Comparison of ENCODE assay signal across 36 cellular contexts in the genomic region with DNA sequence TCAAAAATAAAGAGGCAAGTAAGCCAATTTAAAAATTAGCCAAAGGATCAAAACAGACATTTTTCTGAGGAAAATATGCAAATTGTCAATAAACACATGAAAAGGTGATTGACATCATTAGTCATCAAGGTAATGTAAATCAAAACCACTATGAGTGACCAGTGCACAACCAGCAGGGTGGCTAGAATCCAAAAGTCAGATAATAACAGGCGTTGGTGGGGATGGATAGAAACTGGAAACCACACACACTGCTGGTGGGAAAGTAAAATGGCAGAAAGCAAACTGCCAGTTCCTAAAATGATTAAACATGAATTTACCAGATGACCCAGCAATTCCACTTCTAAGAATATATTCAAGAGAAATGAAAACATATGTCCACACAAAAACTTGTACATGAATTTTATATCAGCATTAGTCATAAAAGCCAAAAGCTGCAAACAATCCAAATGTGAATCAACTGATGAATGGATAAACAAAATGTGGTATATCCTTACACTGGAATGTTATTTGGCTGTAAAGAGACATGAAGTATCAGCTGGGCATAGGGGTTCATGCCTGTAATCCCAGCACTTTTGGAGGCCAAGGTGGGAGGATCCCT.
DNase-seq lines count a peak whose midpoint lies in the region; ATAC-seq, FAIRE-seq and TF ChIP-seq lines count a peak whose summit lies in the region.
"Had no signal": no experiment of that assay in that cellular context is flagged by ENCODE, and none has a peak within 500 bp of the region (broad histone marks: within the 10 kb centered on the region; RNA-seq: fewer than 3 reads in every experiment).

No MANE protein-coding gene starts in this region.

- no peaks in the 10 kb centered on the region for H3K79me1 ChIP-seq in mesenchymal stem cell (replicated peaks; ENCODE audit: low read length, poor library complexity, severe bottlenecking)

- no peak overlapping the region for H3K23ac ChIP-seq in mesenchymal stem cell (ENCODE audit: low read length in 2 of 2)

- no peak overlapping the region for H3K14ac ChIP-seq in mesenchymal stem cell (ENCODE audit: low read length in 2 of 2)

- TF ChIP-seq POLR2A in breast epithelium (IDR thresholded peaks at IDR 0.05) (no peak), K562 (conservative IDR thresholded peaks at IDR 0.05) (no peak)

- no peak overlapping the region for H3K27ac Mint-ChIP-seq in MCF 10A (ENCODE audit: low read depth, unreplicated experiment)
- H3K27ac Mint-ChIP-seq: activated CD4-positive, alpha-beta memory T cell treated with anti-CD3 and anti-CD28 coated beads for 36 hours; activated T-helper 2 cell treated with anti-CD3 and anti-CD28 coated beads, Interferon-gamma antibody, Interleukin-2, Interleukin-4, amounts not matched to agents 10 μg/mL and 5 μg/mL and 100 μg/mL, durations not matched to agents 14 hours and 24 hours and 36 hours; CD8-positive, alpha-beta memory T cell; IgD-negative memory B cell; mesothelial cell of epicardium; naive thymus-derived CD4-positive, alpha-beta T cell; progenitor cell of endocrine pancreas; stimulated activated effector memory CD8-positive, alpha-beta T cell treated with anti-CD3 and anti-CD28 coated beads, Interleukin-12 subunit alpha, Interleukin-12 subunit beta, amount 100 ng/mL, for 72 hours had no signal

- peak; percentile 28; the same call in 1 of the 3 replicates for ATAC-seq in K562
- no peak for ATAC-seq in right cardiac atrium
- ATAC-seq: left lobe of liver; naive thymus-derived CD4-positive, alpha-beta T cell; stimulated activated effector memory CD8-positive, alpha-beta T cell treated with anti-CD3 and anti-CD28 coated beads, Interleukin-12 subunit alpha, Interleukin-12 subunit beta, amount 100 ng/mL, for 72 hours had no signal

- intact Hi-C loops in MCF 10A (cut with micrococcal nuclease) = no loop called here
- intact Hi-C loops in breast epithelium (cut with DNase I; ENCODE audit: low total_unique reads) = no loop called here
- intact Hi-C loops in K562 (cut with micrococcal nuclease) = no loop called here
- intact Hi-C loops in right cardiac atrium (cut with DNase I) = no loop called here

- in situ Hi-C loops in K562 (cut with MboI) = no loop called here

- TF ChIP-seq CTCF in MCF 10A (IDR thresholded peaks at IDR 0.05; ENCODE audit: unreplicated experiment) (no peak), breast epithelium (IDR thresholded peaks at IDR 0.05) (no peak), K562 (IDR thresholded peaks at IDR 0.05 in 2 of 3, conservative IDR thresholded peaks at IDR 0.05 in 1 of 3; ENCODE audit: insufficient read depth in 2 of 3, low read depth in 1 of 3, low read length in 3 of 3) (peak in 1 of 3 experiments; percentile 24; a peak in 1 of 6 replicates)

- H2BK120ac ChIP-seq in mesenchymal stem cell (ENCODE audit: low read depth, low read length) = no peak overlapping the region

- H4K8ac ChIP-seq in mesenchymal stem cell (ENCODE audit: low read length) = no peak overlapping the region

- no peaks in the 10 kb centered on the region for H3K4me1 Mint-ChIP-seq in MCF 10A (ENCODE audit: insufficient read depth, unreplicated experiment)
- H3K4me1 Mint-ChIP-seq: mesothelial cell of epicardium had no signal

- H3K4me2 ChIP-seq in K562 (ENCODE audit: insufficient read depth, low read length) (no peak overlapping the region), mesenchymal stem cell (ENCODE audit: low read length, poor library complexity, severe bottlenecking) (no peak overlapping the region)

- peak; percentile 4 for DNase-seq in MCF 10A (ENCODE audit: unreplicated experiment)
- DNase-seq in breast epithelium (ENCODE audit: low spot score in 2 of 2) = no peak
- DNase-seq in LHCN-M2 (ENCODE audit: low read depth) = peak; percentile 11
- DNase-seq in K562 (ENCODE audit: extremely low read depth in 1 of 4, low spot score in 3 of 4) = peak in 1 of 4 experiments; percentile 39
- peak; percentile 6 for DNase-seq in renal cortical epithelial cell (ENCODE audit: low read depth)
- DNase-seq in mesenchymal stem cell = no peak
- no peak for DNase-seq in activated CD4-positive, CD25-positive, alpha-beta regulatory T cell treated with anti-CD3 and anti-CD28 coated beads, Interleukin-2, amount 50 U/mL, for 72 hours
- DNase-seq in right cardiac atrium = no peak
- DNase-seq: activated CD4-positive, alpha-beta memory T cell treated with anti-CD3 and anti-CD28 coated beads for 36 hours; activated CD8-positive, alpha-beta memory T cell treated with anti-CD3 and anti-CD28 coated beads, Interleukin-2, amount 50 U/mL, for 48 hours; anterior cingulate cortex; BE2C; CD8-positive, alpha-beta memory T cell; colonic mucosa; effector CD8-positive, alpha-beta T cell; GF-D8; hippocampal formation; MM.1S; naive thymus-derived CD4-positive, alpha-beta T cell; NCI-H2081; NCI-H446; Peyer's patch; sigmoid colon; stimulated activated CD4-positive, alpha-beta T cell treated with anti-CD3 and anti-CD28 coated beads, Interleukin-4, amount 100 ng/mL, for 24 hours; substantia nigra had no signal

- H3K9ac ChIP-seq in K562 (ENCODE audit: insufficient read depth in 1 of 2, low read depth in 2 of 2, low read length in 2 of 2) = no peak overlapping the region
- no peak overlapping the region for H3K9ac ChIP-seq in mesenchymal stem cell (ENCODE audit: low read length)

- no peak overlapping the region for H3K27ac ChIP-seq in breast epithelium
- H3K27ac ChIP-seq in K562 (ENCODE audit: extremely low read depth, low read depth, low read length) = no peak overlapping the region
- no peak overlapping the region for H3K27ac ChIP-seq in mesenchymal stem cell (ENCODE audit: low read length, poor library complexity, severe bottlenecking)
- H3K27ac ChIP-seq in right cardiac atrium (ENCODE audit: low read length) = no peak overlapping the region
- H3K27ac ChIP-seq: cardiac muscle cell, colonic mucosa, Peyer's patch, sigmoid colon, SJSA1, upper lobe of left lung had no signal

- H2BK15ac ChIP-seq in mesenchymal stem cell (ENCODE audit: low read depth, poor library complexity, severe bottlenecking) = no peak overlapping the region

- H3K9me3 ChIP-seq in breast epithelium (no peaks in the 10 kb centered on the region), K562 (replicated peaks; ENCODE audit: control insufficient read depth, insufficient read depth, low read depth, low read length) (no peaks in the 10 kb centered on the region), mesenchymal stem cell (ENCODE audit: control insufficient read depth, low read length) (peaks cover 5% of the 10 kb centered on the region), right cardiac atrium (ENCODE audit: control insufficient read depth, low read length) (no peaks in the 10 kb centered on the region)
- H3K9me3 ChIP-seq: BE2C, colonic mucosa, Peyer's patch, sigmoid colon, SJSA1, upper lobe of left lung had no signal

- H3K36me3 ChIP-seq in breast epithelium (no peaks in the 10 kb centered on the region), K562 (ENCODE audit: control insufficient read depth, insufficient read depth, low read length) (no peaks in the 10 kb centered on the region), mesenchymal stem cell (ENCODE audit: control insufficient read depth in 1 of 2, insufficient read depth in 2 of 2, low read depth in 1 of 2, low read length in 2 of 2) (no peaks in the 10 kb centered on the region)
- H3K36me3 ChIP-seq: BE2C, cardiac muscle cell, colonic mucosa, Peyer's patch, sigmoid colon, SJSA1, upper lobe of left lung had no signal

- H2BK5ac ChIP-seq in mesenchymal stem cell (ENCODE audit: low read depth, low read length, poor library complexity, severe bottlenecking) = no peak overlapping the region

- 0 out of 2 replicates have a peak overlapping the region, but pooled peaks have one; percentile 2 for H2AFZ ChIP-seq in K562 (ENCODE audit: low read depth, low read length)
- no peak overlapping the region for H2AFZ ChIP-seq in mesenchymal stem cell (ENCODE audit: low read depth, low read length)

- no peaks in the 10 kb centered on the region for H3K79me2 ChIP-seq in K562 (ENCODE audit: control insufficient read depth, insufficient read depth, low read length)

- WGBS in K562 (ENCODE audit: insufficient coverage, low coverage, missing lambda C conversion rate) = 0% methylated on average over 1 of the region's 1 CpG
- WGBS in mesenchymal stem cell = 100% methylated on average over 1 of the region's 1 CpG
- 63% methylated on average over 1 of the region's 1 CpG for WGBS in right cardiac atrium

- H3K18ac ChIP-seq in mesenchymal stem cell (ENCODE audit: low read depth in 1 of 2, low read length in 2 of 2) = no peak overlapping the region

- H3K4me3 ChIP-seq in breast epithelium (no peak overlapping the region), K562 (no peak overlapping the region), mesenchymal stem cell (ENCODE audit: insufficient read depth in 1 of 2, low read depth in 1 of 2, low read length in 2 of 2) (no peak overlapping the region), right cardiac atrium (ENCODE audit: low read length) (no peak overlapping the region)
- H3K4me3 ChIP-seq: cardiac muscle cell, colonic mucosa, Peyer's patch, sigmoid colon, SJSA1, upper lobe of left lung had no signal

- CTCF ChIA-PET in MCF 10A (lab: Yijun Ruan, JAX) (interaction anchor here (0.7 to 1.9 kb wide), 4 partner anchors 77 to 1690 kb away, joined by 3 to 7 read pairs (median 3); no protein-coding TSS in a partner anchor), K562 (lab: Yijun Ruan, JAX; ENCODE audit: low intra/inter-chr PET ratio) (no interaction called here)

- H3K4me3 Mint-ChIP-seq in MCF 10A (ENCODE audit: unreplicated experiment) = no peak overlapping the region
- H3K4me3 Mint-ChIP-seq: activated CD4-positive, alpha-beta memory T cell treated with anti-CD3 and anti-CD28 coated beads for 36 hours; activated naive CD4-positive, alpha-beta T cell treated with anti-CD3 and anti-CD28 coated beads, Interleukin-2, amount 50 U/mL, for 24 hours; CD8-positive, alpha-beta memory T cell; IgD-negative memory B cell; mesothelial cell of epicardium; naive thymus-derived CD4-positive, alpha-beta T cell; stimulated activated effector memory CD8-positive, alpha-beta T cell treated with anti-CD3 and anti-CD28 coated beads, Interleukin-12 subunit alpha, Interleukin-12 subunit beta, amount 100 ng/mL, for 72 hours had no signal

- TF ChIP-seq RAD21 in K562 (CRISPR knock-in tag; conservative IDR thresholded peaks at IDR 0.05 in 1 of 2, IDR thresholded peaks at IDR 0.05 in 1 of 2) = no peak

- BruUV-seq in MCF 10A (replicated peaks; lab: Mats Ljungman, UMichigan) (no TSS peak), K562 (replicated peaks; lab: Mats Ljungman, UMichigan) (no TSS peak)

- no peak for FAIRE-seq in K562 (lab: Jason Lieb, UNC)
- FAIRE-seq: TTC549 had no signal

- no peaks in the 10 kb centered on the region for H3K9me1 ChIP-seq in K562 (ENCODE audit: control insufficient read depth, insufficient read depth, low read length)

- H3K4me1 ChIP-seq in breast epithelium (no peaks in the 10 kb centered on the region), K562 (replicated peaks in 1 of 2; ENCODE audit: control insufficient read depth in 2 of 2, insufficient read depth in 2 of 2, low read length in 2 of 2) (peaks cover 0 to 1% of the 10 kb centered on the region in 2 experiments; a peak in 2 of 5 replicates), mesenchymal stem cell (ENCODE audit: control insufficient read depth, insufficient read depth, low read depth, low read length) (no peaks in the 10 kb centered on the region), right cardiac atrium (ENCODE audit: control insufficient read depth, insufficient read depth, low read length) (no peaks in the 10 kb centered on the region)
- H3K4me1 ChIP-seq: BE2C, colonic mucosa, Peyer's patch, upper lobe of left lung had no signal

- TF ChIP-seq EP300 in K562 (IDR thresholded peaks at IDR 0.05; ENCODE audit: low read length) = no peak

- H3K9me3 Mint-ChIP-seq in MCF 10A (ENCODE audit: unreplicated experiment) = no peaks in the 10 kb centered on the region

- H4K91ac ChIP-seq in mesenchymal stem cell (ENCODE audit: low read length) = no peak overlapping the region

- H3K27me3 ChIP-seq in breast epithelium = no peaks in the 10 kb centered on the region
- H3K27me3 ChIP-seq in K562 (ENCODE audit: control insufficient read depth in 2 of 2, insufficient read depth in 2 of 2, low read length in 2 of 2) = no peaks in the 10 kb centered on the region
- H3K27me3 ChIP-seq in mesenchymal stem cell (ENCODE audit: control insufficient read depth in 1 of 2, insufficient read depth in 1 of 2, low read length in 2 of 2) = no peaks in the 10 kb centered on the region
- H3K27me3 ChIP-seq in right cardiac atrium (ENCODE audit: control insufficient read depth, insufficient read depth) = no peaks in the 10 kb centered on the region
- H3K27me3 ChIP-seq: BE2C, cardiac muscle cell, colonic mucosa, Peyer's patch, sigmoid colon, SJSA1, upper lobe of left lung had no signal

- H3K27me3 Mint-ChIP-seq in MCF 10A (ENCODE audit: insufficient read depth, unreplicated experiment) = peaks cover 9% of the 10 kb centered on the region

- H3K4ac ChIP-seq in mesenchymal stem cell (ENCODE audit: low read depth in 1 of 2, low read length in 2 of 2) = no peak overlapping the region

- no peak overlapping the region for H2BK12ac ChIP-seq in mesenchymal stem cell (ENCODE audit: low read length in 2 of 2)

- POLR2A ChIA-PET in MCF 10A (lab: Yijun Ruan, JAX) (interaction anchor here (0.5 kb wide), 1 partner anchor 244 kb away, joined by 4 read pairs; no protein-coding TSS in a partner anchor), K562 (lab: Yijun Ruan, JAX) (no interaction called here)

- no peaks in the 10 kb centered on the region for H3K36me3 Mint-ChIP-seq in MCF 10A (ENCODE audit: insufficient read depth, unreplicated experiment)
- H3K36me3 Mint-ChIP-seq: activated CD4-positive, alpha-beta memory T cell treated with anti-CD3 and anti-CD28 coated beads for 36 hours; IgD-negative memory B cell; stimulated activated effector memory CD8-positive, alpha-beta T cell treated with anti-CD3 and anti-CD28 coated beads, Interleukin-12 subunit alpha, Interleukin-12 subunit beta, amount 100 ng/mL, for 72 hours had no signal

- no peaks in the 10 kb centered on the region for H4K20me1 ChIP-seq in K562 (replicated peaks; ENCODE audit: control insufficient read depth, insufficient read depth, low read length)

- no peak overlapping the region for H2AK5ac ChIP-seq in mesenchymal stem cell (ENCODE audit: low read length, severe bottlenecking)

Comparison
In these comparisons a context has a peak if more than half of its experiments do, and no peak if none do; other contexts are left out.
1. DNase-seq: peak in MCF 10A (single experiment), LHCN-M2 (single experiment) and renal cortical epithelial cell (single experiment); none in breast epithelium (0 of 2), mesenchymal stem cell (single experiment), activated CD4-positive, CD25-positive, alpha-beta regulatory T cell treated with anti-CD3 and anti-CD28 coated beads, Interleukin-2, amount 50 U/mL, for 72 hours (single experiment) and right cardiac atrium (0 of 3).